23 cellular contexts compared by ENCODE assay signal in the genomic region with DNA sequence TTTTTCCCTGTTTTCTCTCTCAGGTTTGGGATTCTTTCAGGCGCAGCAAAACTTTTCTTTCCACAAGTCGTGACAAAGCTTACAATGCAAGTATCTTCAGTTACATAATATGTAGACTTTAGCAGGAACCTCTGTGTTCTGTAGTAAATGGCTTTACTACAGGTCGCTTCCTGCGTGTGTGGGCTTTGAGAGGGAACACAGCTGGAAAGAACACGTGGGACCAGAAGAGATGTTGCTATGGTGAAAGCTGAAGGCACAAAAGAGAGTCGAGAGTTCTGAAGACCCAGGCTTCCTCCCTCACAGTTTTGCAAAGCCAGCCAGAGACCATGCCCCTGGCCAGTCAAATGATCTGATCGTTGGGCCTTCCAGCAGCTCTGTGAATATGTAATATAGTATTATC. TPM values are rescaled to one million over a fixed set of nuclear protein-coding genes. Genes with fewer than 3 reads are reported as not detected.
"Had no signal": no experiment of that assay in that cellular context is flagged by ENCODE, and none has a peak within 500 bp of the region (broad histone marks: within the 10 kb centered on the region; RNA-seq: fewer than 3 reads in every experiment).

No MANE protein-coding gene starts in this region.

- H3K9me3 ChIP-seq: esophagus muscularis mucosa, gastrocnemius medialis, mucosa of descending colon, testis, transverse colon had no signal

- H3K9me3 Mint-ChIP-seq: dendritic cell treated with granulocyte-macrophage colony-stimulating factor and Interleukin-4, amounts not matched to agents 40 ng/mL and 50 ng/mL, for 4 days; neural crest cell; stimulated activated memory B cell treated with anti-CD40 and anti-IgM and Interleukin-4, amounts not matched to agents 10 μg/mL and 1 μg/mL and 100 μg/mL, for 72 hours; stimulated activated naive CD8-positive, alpha-beta T cell treated with anti-CD3 and anti-CD28 coated beads, Interleukin-15, amount 100 ng/mL, for 72 hours had no signal

- H3K27ac Mint-ChIP-seq: dendritic cell treated with granulocyte-macrophage colony-stimulating factor and Interleukin-4, amounts not matched to agents 40 ng/mL and 50 ng/mL, for 4 days; effector memory CD8-positive, alpha-beta T cell; immature natural killer cell; stimulated activated memory B cell treated with anti-CD40 and anti-IgM and Interleukin-4, amounts not matched to agents 10 μg/mL and 1 μg/mL and 100 μg/mL, for 72 hours; stimulated activated naive CD8-positive, alpha-beta T cell treated with anti-CD3 and anti-CD28 coated beads, Interleukin-15, amount 100 ng/mL, for 72 hours had no signal

- H3K27ac ChIP-seq: epithelial cell of prostate, esophagus muscularis mucosa, gastrocnemius medialis, testis, transverse colon had no signal

- H3K4me3 Mint-ChIP-seq: dendritic cell treated with granulocyte-macrophage colony-stimulating factor and Interleukin-4, amounts not matched to agents 40 ng/mL and 50 ng/mL, for 4 days; effector memory CD8-positive, alpha-beta T cell; immature natural killer cell; naive thymus-derived CD8-positive, alpha-beta T cell; neural crest cell; stimulated activated memory B cell treated with anti-CD40 and anti-IgM and Interleukin-4, amounts not matched to agents 10 μg/mL and 1 μg/mL and 100 μg/mL, for 72 hours; stimulated activated naive CD8-positive, alpha-beta T cell treated with anti-CD3 and anti-CD28 coated beads, Interleukin-15, amount 100 ng/mL, for 72 hours had no signal

- H3K36me3 Mint-ChIP-seq: immature natural killer cell; naive thymus-derived CD8-positive, alpha-beta T cell; stimulated activated memory B cell treated with anti-CD40 and anti-IgM and Interleukin-4, amounts not matched to agents 10 μg/mL and 1 μg/mL and 100 μg/mL, for 72 hours had no signal

- H3K4me1 ChIP-seq: esophagus muscularis mucosa, gastrocnemius medialis, testis, transverse colon had no signal

- H3K36me3 ChIP-seq: esophagus muscularis mucosa, gastrocnemius medialis, transverse colon had no signal

- H3K4me3 ChIP-seq: esophagus muscularis mucosa, gastrocnemius medialis, mucosa of descending colon, testis, transverse colon had no signal

- DNase-seq: cerebellar nuclear complex; effector memory CD8-positive, alpha-beta T cell; gastrocnemius medialis; immature natural killer cell; left colon; mucosa of descending colon; naive thymus-derived CD8-positive, alpha-beta T cell; right cardiac atrium; stimulated activated CD4-positive, alpha-beta T cell treated with anti-CD3 and anti-CD28 coated beads, Interleukin-1b, Interleukin-23, amount 100 ng/mL, for 48 hours; stimulated activated CD4-positive, alpha-beta T cell treated with anti-CD3 and anti-CD28 coated beads, Interleukin-4, amount 100 ng/mL, for 24 hours; stimulated activated naive CD8-positive, alpha-beta T cell treated with anti-CD3 and anti-CD28 coated beads, Interleukin-15, amount 100 ng/mL, for 72 hours; testis; transverse colon had no signal

- H3K4me1 Mint-ChIP-seq: stimulated activated memory B cell treated with anti-CD40 and anti-IgM and Interleukin-4, amounts not matched to agents 10 μg/mL and 1 μg/mL and 100 μg/mL, for 72 hours; stimulated activated naive CD8-positive, alpha-beta T cell treated with anti-CD3 and anti-CD28 coated beads, Interleukin-15, amount 100 ng/mL, for 72 hours had no signal

- H3K27me3 ChIP-seq: testis had no signal

- ATAC-seq: effector memory CD8-positive, alpha-beta T cell; gastrocnemius medialis; left colon; mucosa of descending colon; naive thymus-derived CD8-positive, alpha-beta T cell; stimulated activated memory B cell treated with anti-CD40 and anti-IgM and Interleukin-4, amounts not matched to agents 10 μg/mL and 1 μg/mL and 100 μg/mL, for 72 hours; stimulated activated naive CD8-positive, alpha-beta T cell treated with anti-CD3 and anti-CD28 coated beads, Interleukin-15, amount 100 ng/mL, for 72 hours had no signal

RNA-seq across cellular contexts. Expression of a gene that starts 4.0 kb away (rescaled TPM):
- total RNA-seq: cardiac septum; gastrocnemius medialis; left colon; mesenteric fat pad; naive thymus-derived CD8-positive, alpha-beta T cell; osteocyte; subcutaneous adipose tissue had no signal
- polyA plus RNA-seq: keratinocyte had no signal
